Comparison of ENCODE assay signal across 26 cellular contexts in genomic region chr16:49793244-49793643, GRCh38.
"Had no signal": no experiment of that assay in that cellular context is flagged by ENCODE, and none has a peak within 500 bp of the region (broad histone marks: within the 10 kb centered on the region; RNA-seq: fewer than 3 reads in every experiment).

No MANE protein-coding gene starts in this region.

- H3K4me1 ChIP-seq: left ventricle myocardium inferior, pancreas, prostate gland, suprapubic skin had no signal

- H3K79me2 ChIP-seq: hepatocyte had no signal

- H3K4me1 Mint-ChIP-seq: natural killer cell had no signal

- H3K36me3 ChIP-seq: left ventricle myocardium inferior, pancreas, prostate gland, suprapubic skin, thoracic aorta, tibial artery, uterus had no signal

- H3K27ac ChIP-seq: hepatocyte, left ventricle myocardium inferior, pancreas, prostate gland, skin epidermis, suprapubic skin, thoracic aorta, tibial artery, uterus had no signal

- H3K4me2 ChIP-seq: hepatocyte had no signal

- H3K4me3 Mint-ChIP-seq: mesothelial cell of epicardium; naive B cell; natural killer cell; nephron progenitor cell; stimulated activated naive CD8-positive, alpha-beta T cell treated with anti-CD3 and anti-CD28 coated beads, Interleukin-15, Interleukin-2, amounts not matched to agents 100 ng/mL and 50 ng/mL, for 24 hours had no signal

- H2AFZ ChIP-seq: hepatocyte had no signal

- H3K9me3 Mint-ChIP-seq: mesothelial cell of epicardium; naive B cell; natural killer cell; stimulated activated naive CD8-positive, alpha-beta T cell treated with anti-CD3 and anti-CD28 coated beads, Interleukin-15, Interleukin-2, amounts not matched to agents 100 ng/mL and 50 ng/mL, for 24 hours had no signal

- DNase-seq: islet precursor cell; left ventricle myocardium inferior; mesendoderm; naive B cell; natural killer cell; nephron progenitor cell; pancreas; posterior cingulate gyrus; retina; right cardiac atrium; stimulated activated CD4-positive, alpha-beta T cell treated with anti-CD3 and anti-CD28 coated beads, Interleukin-12 subunit alpha, Interleukin-12 subunit beta, amount 100 ng/mL, for 4 hours; stimulated activated CD4-positive, alpha-beta T cell treated with anti-CD3 and anti-CD28 coated beads, Interleukin-15, amount 100 ng/mL, for 24 hours; stimulated activated CD4-positive, alpha-beta T cell treated with anti-CD3 and anti-CD28 coated beads, Interleukin-2, amount 100 ng/mL, for 24 hours; stimulated activated CD4-positive, alpha-beta T cell treated with anti-CD3 and anti-CD28 coated beads, Interleukin-4, amount 100 ng/mL, for 1 hour; stimulated activated naive CD4-positive, alpha-beta T cell; tibial artery; uterus had no signal

- H3K27me3 ChIP-seq: hepatocyte, pancreas, suprapubic skin, tibial artery, uterus had no signal

- H3K36me3 Mint-ChIP-seq: mesothelial cell of epicardium, natural killer cell had no signal

- ATAC-seq: natural killer cell, pancreas, right cardiac atrium, sciatic nerve had no signal

- H3K4me3 ChIP-seq: hepatocyte, left ventricle myocardium inferior, lung, pancreas, prostate gland, skin epidermis, suprapubic skin, thoracic aorta, tibial artery, uterus had no signal

- H3K9me3 ChIP-seq: left ventricle myocardium inferior, pancreas, prostate gland, suprapubic skin, thoracic aorta, tibial artery, uterus had no signal

- H3K27ac Mint-ChIP-seq: mesothelial cell of epicardium; natural killer cell; nephron progenitor cell; stimulated activated naive CD8-positive, alpha-beta T cell treated with anti-CD3 and anti-CD28 coated beads, Interleukin-15, Interleukin-2, amounts not matched to agents 100 ng/mL and 50 ng/mL, for 24 hours had no signal
